Comparison of ENCODE assay signal across 8 cellular contexts in the genomic region with DNA sequence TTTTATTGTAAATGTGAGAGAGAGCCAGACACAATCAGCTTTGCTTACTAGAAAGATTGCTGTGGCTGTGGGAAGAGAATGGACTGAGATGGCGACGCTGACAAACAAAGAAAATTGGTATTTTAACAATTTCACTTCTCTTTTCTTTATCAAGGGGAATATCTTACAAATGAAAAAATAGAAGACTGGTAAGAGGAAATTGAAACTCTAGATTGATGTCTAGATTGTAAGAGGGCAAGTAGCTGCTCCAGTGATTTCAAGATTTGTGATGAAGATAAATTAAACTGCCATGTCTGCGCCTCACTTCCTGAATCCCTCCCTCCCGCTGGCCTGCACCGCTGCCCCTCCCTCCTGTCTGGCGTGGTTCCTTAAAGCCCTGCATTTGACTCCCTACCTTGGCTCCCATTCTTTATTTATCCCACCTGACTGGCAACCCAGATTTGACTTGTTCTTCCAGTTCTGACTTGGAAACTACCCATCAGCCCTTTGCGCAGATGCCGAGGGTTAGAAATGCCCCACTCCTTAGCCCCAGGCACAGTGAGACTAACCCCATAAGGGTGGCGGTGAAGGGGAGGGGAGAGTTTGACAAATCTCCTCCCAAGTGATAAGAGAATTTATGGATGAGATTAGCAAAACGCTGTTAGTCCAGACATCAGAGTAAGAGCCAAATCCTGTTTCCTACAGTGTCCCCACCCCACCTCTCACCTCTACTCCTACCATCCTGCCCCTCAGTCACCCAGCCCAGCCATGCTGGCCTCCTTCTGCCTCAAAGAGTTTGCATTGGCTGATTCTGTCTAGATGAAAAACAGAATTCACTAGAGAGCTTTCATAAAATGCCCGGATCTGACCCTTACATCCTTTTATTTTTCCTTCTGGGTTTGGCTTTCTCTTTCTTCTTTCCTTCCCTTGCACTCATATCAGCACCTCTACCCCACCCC.
DNase-seq lines count a peak whose midpoint lies in the region; ATAC-seq and TF ChIP-seq lines count a peak whose summit lies in the region.

No MANE protein-coding gene starts in this region.

- ATAC-seq in GM21717 (IDR thresholded peaks at IDR 0.05; ENCODE audit: unreplicated experiment): peak; percentile 43

- H3K27me3 ChIP-seq in KMS-11 (ENCODE audit: insufficient read depth, low read depth): no peaks in the 10 kb centered on the region

- H3K4me1 ChIP-seq in KMS-11 (ENCODE audit: low read depth, poor library complexity, severe bottlenecking): peaks cover 19% of the 10 kb centered on the region
- peaks cover 6% of the 10 kb centered on the region for H3K4me1 ChIP-seq in mesodermal cell (ENCODE audit: control insufficient read depth, insufficient read depth, low read length, poor library complexity, severe bottlenecking)

- H3K27ac ChIP-seq in KMS-11 (peak overlapping the region; percentile 65), mesodermal cell (ENCODE audit: low read depth, low read length, severe bottlenecking) (peak overlapping the region; percentile 78)

- H3K27ac Mint-ChIP-seq in activated naive CD4-positive, alpha-beta T cell treated with anti-CD3 and anti-CD28 coated beads, Interleukin-2, amount 50 U/mL, for 24 hours: peak overlapping the region; percentile 74

- peak overlapping the region; percentile 64 for H3K4me2 ChIP-seq in KMS-11

- TF ChIP-seq CTCF in GM12865 (IDR thresholded peaks at IDR 0.05; ENCODE audit: insufficient read depth, low read depth, low read length, missing control alignments): no peak
- TF ChIP-seq CTCF in KMS-11 (conservative IDR thresholded peaks at IDR 0.05; ENCODE audit: low read depth, low read length): no peak

- H3K79me2 ChIP-seq in KMS-11 (ENCODE audit: insufficient read depth, low read depth): no peaks in the 10 kb centered on the region

- H3K9me3 ChIP-seq in mesodermal cell (ENCODE audit: control insufficient read depth, low read length): peaks cover 13% of the 10 kb centered on the region

- H2AFZ ChIP-seq in KMS-11 (ENCODE audit: low read depth): peak overlapping the region; percentile 71

- H3K36me3 Mint-ChIP-seq in activated naive CD4-positive, alpha-beta T cell treated with anti-CD3 and anti-CD28 coated beads, Interleukin-2, amount 50 U/mL, for 24 hours: peaks cover 8% of the 10 kb centered on the region

- H4K20me1 ChIP-seq in KMS-11 (ENCODE audit: insufficient read depth): no peaks in the 10 kb centered on the region

- H3K27me3 Mint-ChIP-seq in activated naive CD4-positive, alpha-beta T cell treated with anti-CD3 and anti-CD28 coated beads, Interleukin-2, amount 50 U/mL, for 24 hours: no peaks in the 10 kb centered on the region

- no peaks in the 10 kb centered on the region for H3K9me3 Mint-ChIP-seq in activated naive CD4-positive, alpha-beta T cell treated with anti-CD3 and anti-CD28 coated beads, Interleukin-2, amount 50 U/mL, for 24 hours

- H3K36me3 ChIP-seq in KMS-11 (ENCODE audit: insufficient read depth) (no peaks in the 10 kb centered on the region), mesodermal cell (ENCODE audit: control insufficient read depth, insufficient read depth, low read length) (no peaks in the 10 kb centered on the region)

- 45 to 55% methylated on average over 3 to 5 of the region's 11 CpGs for whole genome bisulfite sequencing in mesodermal cell (ENCODE audit: insufficient coverage in 2 of 2), 2 experiments

- peak overlapping the region; percentile 27 for H3K9ac ChIP-seq in KMS-11

- peak overlapping the region; percentile 80 for H3K4me3 Mint-ChIP-seq in activated naive CD4-positive, alpha-beta T cell treated with anti-CD3 and anti-CD28 coated beads, Interleukin-2, amount 50 U/mL, for 24 hours

- H3K4me1 Mint-ChIP-seq in activated naive CD4-positive, alpha-beta T cell treated with anti-CD3 and anti-CD28 coated beads, Interleukin-2, amount 50 U/mL, for 24 hours: peaks cover 27% of the 10 kb centered on the region

- DNase-seq in GM12865 (ENCODE audit: low read depth) (peak; percentile 76), foreskin melanocyte (no peak), T1000 (lab: John Stamatoyannopoulos, UW) (no peak), cerebellar cortex (ENCODE audit: low spot score) (no peak)

- H3K4me3 ChIP-seq in GM12865 (ENCODE audit: low read depth, low read length) (peak overlapping the region; percentile 69), KMS-11 (IDR thresholded peaks at IDR 0.05; ENCODE audit: insufficient read depth, low read depth, low read length) (no peak overlapping the region), mesodermal cell (ENCODE audit: extremely low read depth, insufficient read depth, low read length, poor library complexity, severe bottlenecking) (no peak overlapping the region)
